8 cellular contexts compared by ENCODE assay signal in genomic region chr3:12810013-12810780, GRCh38. TPM values are rescaled to one million over a fixed set of nuclear protein-coding genes. Genes with fewer than 3 reads are reported as not detected.
DNase-seq lines count a peak whose midpoint lies in the region; ATAC-seq and TF ChIP-seq lines count a peak whose summit lies in the region.

No MANE protein-coding gene starts in this region.

- ATAC-seq in HG03025 (IDR thresholded peaks at IDR 0.05; ENCODE audit: low FRiP score, unreplicated experiment) (peak; percentile 97), left lung (peak; percentile 100)

- peaks cover 0 to 18% of the 10 kb centered on the region in 2 donors for H3K4me1 ChIP-seq in left lung

- H3K27me3 ChIP-seq in left lung: no peaks in the 10 kb centered on the region

- TF ChIP-seq CTCF in coronary artery (IDR thresholded peaks at IDR 0.05): peak; percentile 74
- TF ChIP-seq CTCF in left lung (IDR thresholded peaks at IDR 0.05): peak; percentile 50 to 71

- H3K27ac ChIP-seq in coronary artery: peak overlapping the region; percentile 65 to 86
- peak overlapping the region; percentile 56 to 77 for H3K27ac ChIP-seq in left lung

- H3K4me3 ChIP-seq in coronary artery (peak overlapping the region; percentile 74), left lung (peak overlapping the region; percentile 53 to 62)

- H3K4me3 Mint-ChIP-seq in activated CD4-positive, alpha-beta T cell treated with anti-CD3 and anti-CD28 coated beads, Interleukin-2, amount 10 ng/mL, durations not matched to agents 24 days and 14 days: peak overlapping the region; percentile 71

- no peaks in the 10 kb centered on the region for H3K36me3 ChIP-seq in left lung

- no peaks in the 10 kb centered on the region for H3K9me3 Mint-ChIP-seq in activated CD4-positive, alpha-beta T cell treated with anti-CD3 and anti-CD28 coated beads, Interleukin-2, amount 10 ng/mL, durations not matched to agents 24 days and 14 days

- peaks cover 7% of the 10 kb centered on the region for H3K4me1 Mint-ChIP-seq in activated CD4-positive, alpha-beta T cell treated with anti-CD3 and anti-CD28 coated beads, Interleukin-2, amount 10 ng/mL, durations not matched to agents 24 days and 14 days

- H3K27me3 Mint-ChIP-seq in activated CD4-positive, alpha-beta T cell treated with anti-CD3 and anti-CD28 coated beads, Interleukin-2, amount 10 ng/mL, durations not matched to agents 24 days and 14 days: peaks cover 10% of the 10 kb centered on the region

- intact Hi-C loops in activated CD4-positive, alpha-beta T cell treated with anti-CD3 and anti-CD28 coated beads, Interleukin-2, amount 10 ng/mL, durations not matched to agents 24 days and 14 days (cut with micrococcal nuclease): loop anchor here (1.0 to 2.0 kb wide), 2 partner anchors 31 to 58 kb away; partner anchors contain the start of gene RPL32
- intact Hi-C loops in left lung (cut with DNase I): no loop called here

- H3K9me3 ChIP-seq in left lung: no peaks in the 10 kb centered on the region

- DNase-seq in NCI-H187 (lab: John Stamatoyannopoulos, UW) (peak; percentile 81 to 83), NCI-H187 treated with DMSO at 0.1 percent for 48 hours (lab: John Stamatoyannopoulos, UW) (no peak), NCI-H2196 (lab: John Stamatoyannopoulos, UW; ENCODE audit: unreplicated experiment) (peak; percentile 85), coronary artery (ENCODE audit: low spot score) (peak; percentile 97), left lung (peak; percentile 96 to 98)
- peak; percentile 97 for DNase-seq in activated CD4-positive, alpha-beta T cell treated with anti-CD3 and anti-CD28 coated beads, Interleukin-2, amount 10 ng/mL, durations not matched to agents 24 days and 14 days
- DNase-seq in stimulated activated CD4-positive, alpha-beta T cell treated with anti-CD3 and anti-CD28 coated beads, Interleukin-2, amount 100 ng/mL, for 24 hours: peak; percentile 96

- H3K27ac Mint-ChIP-seq in activated CD4-positive, alpha-beta T cell treated with anti-CD3 and anti-CD28 coated beads, Interleukin-2, amount 10 ng/mL, durations not matched to agents 24 days and 14 days: no peak overlapping the region

- no peaks in the 10 kb centered on the region for H3K36me3 Mint-ChIP-seq in activated CD4-positive, alpha-beta T cell treated with anti-CD3 and anti-CD28 coated beads, Interleukin-2, amount 10 ng/mL, durations not matched to agents 24 days and 14 days (ENCODE audit: low read depth)

RNA-seq across cellular contexts. Expression of gene CAND2, which starts 13.7 kb away (rescaled TPM):
- 0.71 and 0.75 TPM in 2 replicates for total RNA-seq in activated CD4-positive, alpha-beta T cell treated with anti-CD3 and anti-CD28 coated beads, Interleukin-2, amount 10 ng/mL, durations not matched to agents 24 days and 14 days
- 1 to 10 TPM; 3.7 to 7.8 TPM for total RNA-seq in left lung

RNA-seq across cellular contexts. Expression of gene RPL32, which starts 31.2 kb away (rescaled TPM):
- total RNA-seq in activated CD4-positive, alpha-beta T cell treated with anti-CD3 and anti-CD28 coated beads, Interleukin-2, amount 10 ng/mL, durations not matched to agents 24 days and 14 days: 2,085 and 2,113 TPM in 2 replicates
- 1,000 to 10,000 TPM; 1,223 to 1,263 TPM for total RNA-seq in left lung

RNA-seq across cellular contexts. Expression of gene TMEM40, which starts 51.1 kb away (rescaled TPM):
- not detected in 2 replicates for total RNA-seq in activated CD4-positive, alpha-beta T cell treated with anti-CD3 and anti-CD28 coated beads, Interleukin-2, amount 10 ng/mL, durations not matched to agents 24 days and 14 days
- 1 to 10 TPM in 1 of 2 donors, not detected in 1; 1.4 TPM for total RNA-seq in left lung
